In genomic region chr2:237696471-237696870, GRCh38 we compare ENCODE assay signal across 8 cellular contexts.
DNase-seq lines count a peak whose midpoint lies in the region; ATAC-seq, FAIRE-seq and TF ChIP-seq lines count a peak whose summit lies in the region.

No MANE protein-coding gene starts in this region.

- peak; percentile 28 for ATAC-seq in GM18870 (IDR thresholded peaks at IDR 0.05; ENCODE audit: unreplicated experiment)
- ATAC-seq in HG03095 (IDR thresholded peaks at IDR 0.05; ENCODE audit: unreplicated experiment), result peak; percentile 32
- no peak for ATAC-seq in K562
- no peak for ATAC-seq in GM21723 (IDR thresholded peaks at IDR 0.05; ENCODE audit: unreplicated experiment)
- ATAC-seq in sciatic nerve, result no peak

- H3K79me2 ChIP-seq in K562 (ENCODE audit: control insufficient read depth, insufficient read depth, low read length), result peaks cover 87% of the 10 kb centered on the region

- no peak overlapping the region; a peak in 1 of 4 replicates for H3K9ac ChIP-seq in K562 (ENCODE audit: insufficient read depth in 1 of 2, low read depth in 2 of 2, low read length in 2 of 2)

- H3K4me1 ChIP-seq in K562 (replicated peaks in 1 of 2; ENCODE audit: control insufficient read depth in 2 of 2, insufficient read depth in 2 of 2, low read length in 2 of 2), result peaks cover 29 to 40% of the 10 kb centered on the region in 2 experiments
- peaks cover 0 to 89% (median 80%) of the 10 kb centered on the region in 4 donors for H3K4me1 ChIP-seq in sigmoid colon

- CTCF ChIA-PET in K562 (lab: Yijun Ruan, JAX; ENCODE audit: low intra/inter-chr PET ratio), result no interaction called here

- H2AFZ ChIP-seq in K562 (ENCODE audit: low read depth, low read length), result no peak overlapping the region

- POLR2A ChIA-PET in K562 (lab: Yijun Ruan, JAX), result no interaction called here

- TF ChIP-seq RAD21 in K562 (CRISPR knock-in tag; conservative IDR thresholded peaks at IDR 0.05 in 1 of 2, IDR thresholded peaks at IDR 0.05 in 1 of 2), result no peak

- no TSS peak for BruUV-seq in K562 (replicated peaks; lab: Mats Ljungman, UMichigan)

- no peaks in the 10 kb centered on the region for H3K27me3 ChIP-seq in K562 (ENCODE audit: control insufficient read depth in 2 of 2, insufficient read depth in 2 of 2, low read length in 2 of 2)
- H3K27me3 ChIP-seq in sigmoid colon, result no peaks in the 10 kb centered on the region

- FAIRE-seq in K562 (lab: Jason Lieb, UNC), result no peak

- H3K27ac ChIP-seq in K562 (ENCODE audit: extremely low read depth, low read depth, low read length), result no peak overlapping the region; the same call in 2 of the 3 replicates
- H3K27ac ChIP-seq in sigmoid colon, result peak overlapping the region; percentile 92 to 99 (median 98)

- TF ChIP-seq CTCF in K562 (IDR thresholded peaks at IDR 0.05 in 2 of 3, conservative IDR thresholded peaks at IDR 0.05 in 1 of 3; ENCODE audit: insufficient read depth in 2 of 3, low read depth in 1 of 3, low read length in 3 of 3), result no peak
- no peak for TF ChIP-seq CTCF in sigmoid colon (IDR thresholded peaks at IDR 0.05)

- peaks cover 16% of the 10 kb centered on the region for H4K20me1 ChIP-seq in K562 (replicated peaks; ENCODE audit: control insufficient read depth, insufficient read depth, low read length)

- 30% methylated on average over 5 of the region's 5 CpGs for WGBS in K562 (ENCODE audit: insufficient coverage, low coverage, missing lambda C conversion rate)
- 35 to 60% methylated on average over 5 of the region's 5 CpGs for WGBS in sigmoid colon, 2 donors

- TF ChIP-seq EP300 in K562 (IDR thresholded peaks at IDR 0.05; ENCODE audit: low read length), result no peak
- TF ChIP-seq EP300 in sigmoid colon (IDR thresholded peaks at IDR 0.05), result no peak

- peaks cover 1% of the 10 kb centered on the region for H3K9me1 ChIP-seq in K562 (ENCODE audit: control insufficient read depth, insufficient read depth, low read length)

- peak in 1 of 4 experiments; percentile 12 for DNase-seq in K562 (ENCODE audit: extremely low read depth in 1 of 4, low spot score in 3 of 4)
- DNase-seq in sigmoid colon, result no peak
- DNase-seq in SHP77 treated with DMSO at 0.1 percent for 48 hours (lab: John Stamatoyannopoulos, UW), result no peak
- DNase-seq in sciatic nerve (ENCODE audit: low spot score), result no peak
- no peak for DNase-seq in inferior parietal cortex (ENCODE audit: extremely low spot score)

- no peaks in the 10 kb centered on the region for H3K36me3 ChIP-seq in K562 (ENCODE audit: control insufficient read depth, insufficient read depth, low read length)
- no peaks in the 10 kb centered on the region for H3K36me3 ChIP-seq in sigmoid colon

- in situ Hi-C loops in K562 (cut with MboI), result no loop called here

- H3K4me3 ChIP-seq in K562, result no peak overlapping the region
- no peak overlapping the region for H3K4me3 ChIP-seq in sigmoid colon

- peak overlapping the region; percentile 17; the same call in 1 of the 2 replicates for H3K4me2 ChIP-seq in K562 (ENCODE audit: insufficient read depth, low read length)

- H3K9me3 ChIP-seq in K562 (replicated peaks; ENCODE audit: control insufficient read depth, insufficient read depth, low read depth, low read length) (no peaks in the 10 kb centered on the region), sigmoid colon (no peaks in the 10 kb centered on the region)

- no peak for TF ChIP-seq POLR2A in K562 (conservative IDR thresholded peaks at IDR 0.05)
- no peak for TF ChIP-seq POLR2A in sigmoid colon (IDR thresholded peaks at IDR 0.05)

- intact Hi-C loops in K562 (cut with micrococcal nuclease), result no loop called here
- intact Hi-C loops in sigmoid colon (cut with DNase I), result loop anchor here (10.0 kb wide), 1 partner anchor 188 kb away; no protein-coding TSS in a partner anchor
- intact Hi-C loops in sciatic nerve (cut with DNase I), result no loop called here

TF ChIP-seq in K562, 482 proteins besides CTCF, POLR2A, EP300 and RAD21:
- TF ChIP-seq CHD2 (IDR thresholded peaks at IDR 0.05; ENCODE audit: low read depth, low read length) (no peak), ZNF217 (CRISPR knock-in tag; IDR thresholded peaks at IDR 0.05) (no peak), ZKSCAN8 (CRISPR knock-in tag; IDR thresholded peaks at IDR 0.05) (peak; percentile 59; the same call in 1 of the 2 replicates), ESRRA (IDR thresholded peaks at IDR 0.05; ENCODE audit: borderline replicate concordance, low read depth) (no peak)

Comparison
In these comparisons a context has a peak if more than half of its experiments do, and no peak if none do; other contexts are left out.
1. ATAC-seq: peak in GM18870 (single experiment) and HG03095 (single experiment); none in K562 (single experiment), GM21723 (single experiment) and sciatic nerve (single experiment).